In genomic region chr3:122828281-122828680, GRCh38 we compare ENCODE assay signal across 19 cellular contexts. TPM values are rescaled to one million over a fixed set of nuclear protein-coding genes. Genes with fewer than 3 reads are reported as not detected.
A peak's percentile ranks its signal among the peaks of the same experiment; 100 is the strongest.
DNase-seq lines count a peak whose midpoint lies in the region; ATAC-seq and TF ChIP-seq lines count a peak whose summit lies in the region.
"Had no signal": no experiment of that assay in that cellular context is flagged by ENCODE, and none has a peak within 500 bp of the region (broad histone marks: within the 10 kb centered on the region; RNA-seq: fewer than 3 reads in every experiment).

No MANE protein-coding gene starts in this region.

- intact Hi-C loops in dendritic cell treated with granulocyte-macrophage colony-stimulating factor and Interleukin-4, amounts not matched to agents 40 ng/mL and 50 ng/mL, for 4 days (cut with micrococcal nuclease), result loop anchor here (5.0 to 10.0 kb wide), 2 partner anchors 36 to 263 kb away; partner anchors contain the start of genes DTX3L, HSPBAP1 and PARP9
- intact Hi-C loops in upper lobe of right lung (cut with DNase I), result no loop called here

- CTCF ChIA-PET in WTC11 (lab: Charles Lee), result interaction anchor here (0.6 kb wide), 1 partner anchor 57 kb away, joined by 4 read pairs; no protein-coding TSS in a partner anchor

- H3K36me3 Mint-ChIP-seq in WTC11 (0 out of 2 replicates have a peak, but pooled peaks cover 2% of the 10 kb centered on the region), progenitor cell of endocrine pancreas (ENCODE audit: insufficient read depth) (peaks cover 11% of the 10 kb centered on the region)
- H3K36me3 Mint-ChIP-seq in dendritic cell treated with granulocyte-macrophage colony-stimulating factor and Interleukin-4, amounts not matched to agents 40 ng/mL and 50 ng/mL, for 4 days (ENCODE audit: low read depth), result peaks cover 85% of the 10 kb centered on the region

- H3K27ac Mint-ChIP-seq in WTC11 (peak overlapping the region; percentile 28; the same call in 1 of the 2 replicates), progenitor cell of endocrine pancreas (peak overlapping the region; percentile 68)
- H3K27ac Mint-ChIP-seq in dendritic cell treated with granulocyte-macrophage colony-stimulating factor and Interleukin-4, amounts not matched to agents 40 ng/mL and 50 ng/mL, for 4 days, result peak overlapping the region; percentile 74
- H3K27ac Mint-ChIP-seq: B cell; CD4-positive, alpha-beta T cell; CD8-positive, alpha-beta T cell had no signal

- no peaks in the 10 kb centered on the region for H3K9me3 Mint-ChIP-seq in WTC11
- no peaks in the 10 kb centered on the region for H3K9me3 Mint-ChIP-seq in dendritic cell treated with granulocyte-macrophage colony-stimulating factor and Interleukin-4, amounts not matched to agents 40 ng/mL and 50 ng/mL, for 4 days
- no peaks in the 10 kb centered on the region for H3K9me3 Mint-ChIP-seq in progenitor cell of endocrine pancreas (ENCODE audit: low read depth)
- H3K9me3 Mint-ChIP-seq: CD4-positive, alpha-beta T cell; CD8-positive, alpha-beta T cell had no signal

- POLR2A ChIA-PET in WTC11 (lab: Charles Lee), result no interaction called here

- H3K27me3 Mint-ChIP-seq in WTC11 (ENCODE audit: low read depth) (no peaks in the 10 kb centered on the region), progenitor cell of endocrine pancreas (no peaks in the 10 kb centered on the region)
- H3K27me3 Mint-ChIP-seq in dendritic cell treated with granulocyte-macrophage colony-stimulating factor and Interleukin-4, amounts not matched to agents 40 ng/mL and 50 ng/mL, for 4 days, result no peaks in the 10 kb centered on the region
- H3K27me3 Mint-ChIP-seq: B cell; CD4-positive, alpha-beta T cell had no signal

- H3K4me1 Mint-ChIP-seq in WTC11, result no peaks in the 10 kb centered on the region
- peaks cover 38% of the 10 kb centered on the region for H3K4me1 Mint-ChIP-seq in dendritic cell treated with granulocyte-macrophage colony-stimulating factor and Interleukin-4, amounts not matched to agents 40 ng/mL and 50 ng/mL, for 4 days (ENCODE audit: low read depth)
- H3K4me1 Mint-ChIP-seq in progenitor cell of endocrine pancreas (ENCODE audit: low read depth), result no peaks in the 10 kb centered on the region
- H3K4me1 Mint-ChIP-seq: B cell had no signal

- no peaks in the 10 kb centered on the region for H3K9me3 ChIP-seq in upper lobe of right lung
- H3K9me3 ChIP-seq: BLaER1 treated with 17β-estradiol and CSF1 and Interleukin-3, amounts not matched to agents 10 nM and 100 nM; Caco-2 had no signal

- H3K4me3 Mint-ChIP-seq in WTC11, result no peak overlapping the region
- H3K4me3 Mint-ChIP-seq in dendritic cell treated with granulocyte-macrophage colony-stimulating factor and Interleukin-4, amounts not matched to agents 40 ng/mL and 50 ng/mL, for 4 days, result no peak overlapping the region
- H3K4me3 Mint-ChIP-seq in progenitor cell of endocrine pancreas (ENCODE audit: low read depth), result no peak overlapping the region
- H3K4me3 Mint-ChIP-seq: B cell; CD4-positive, alpha-beta T cell; CD8-positive, alpha-beta T cell had no signal

- no peaks in the 10 kb centered on the region for H3K4me1 ChIP-seq in upper lobe of right lung
- H3K4me1 ChIP-seq: Caco-2 had no signal

- ATAC-seq in WTC11, result no peak
- peak; percentile 58 for ATAC-seq in upper lobe of right lung
- no peak for ATAC-seq in HG03342 (IDR thresholded peaks at IDR 0.05; ENCODE audit: unreplicated experiment)
- ATAC-seq in GM18868 (IDR thresholded peaks at IDR 0.05; ENCODE audit: unreplicated experiment), result no peak
- ATAC-seq: CD8-positive, alpha-beta T cell had no signal

- DNase-seq in WTC11 (ENCODE audit: low spot score) (no peak), progenitor cell of endocrine pancreas (ENCODE audit: low spot score, unreplicated experiment) (no peak), upper lobe of right lung (no peak), NCI-H510A (lab: John Stamatoyannopoulos, UW) (no peak)
- DNase-seq: 8988T; ACHN; AML-193; Caco-2; Calu3; CD4-positive, alpha-beta T cell; CD8-positive, alpha-beta T cell; DMS79 treated with DMSO at 0.1 percent for 48 hours; GF-D8 had no signal

- TF ChIP-seq CTCF in WTC11 (IDR thresholded peaks at IDR 0.05), result no peak
- no peak for TF ChIP-seq CTCF in progenitor cell of endocrine pancreas (IDR thresholded peaks at IDR 0.05; ENCODE audit: unreplicated experiment)
- TF ChIP-seq CTCF in upper lobe of right lung (IDR thresholded peaks at IDR 0.05), result no peak

- no peak overlapping the region for H3K4me3 ChIP-seq in upper lobe of right lung
- H3K4me3 ChIP-seq: BLaER1 treated with 17β-estradiol and CSF1 and Interleukin-3, amounts not matched to agents 10 nM and 100 nM had no signal

- no peak overlapping the region for H3K27ac ChIP-seq in upper lobe of right lung
- H3K27ac ChIP-seq: C4-2B had no signal

- H3K36me3 ChIP-seq in upper lobe of right lung, result peaks cover 4% of the 10 kb centered on the region

- no peaks in the 10 kb centered on the region for H3K27me3 ChIP-seq in upper lobe of right lung
- H3K27me3 ChIP-seq: BLaER1 treated with 17β-estradiol and CSF1 and Interleukin-3, amounts not matched to agents 10 nM and 100 nM had no signal

TF ChIP-seq in WTC11, 78 proteins besides CTCF, POLR2A, EP300 and RAD21:
- no peak for TF ChIP-seq HMGXB4 (CRISPR knock-in tag; IDR thresholded peaks at IDR 0.05)

RNA-seq across cellular contexts. Expression of gene SLC49A4, which starts 33.4 kb away (rescaled TPM):
- 8.0 to 10.2 TPM (median 8.5 TPM) in 3 replicates for total RNA-seq in WTC11 (2021)
- total RNA-seq in progenitor cell of endocrine pancreas, result 17.5 and 20.0 TPM in 2 replicates
- 14.2 TPM for total RNA-seq in upper lobe of right lung

RNA-seq across cellular contexts. Expression of gene HSPBAP1, which starts 34.6 kb away (rescaled TPM):
- 7.6 to 10.4 TPM (median 9.1 TPM) in 3 replicates for total RNA-seq in WTC11 (2021)
- total RNA-seq in progenitor cell of endocrine pancreas, result 11.9 and 12.8 TPM in 2 replicates
- total RNA-seq in upper lobe of right lung, result 15.1 TPM
